ENCODE assay signal across 2 cellular contexts in the genomic region with DNA sequence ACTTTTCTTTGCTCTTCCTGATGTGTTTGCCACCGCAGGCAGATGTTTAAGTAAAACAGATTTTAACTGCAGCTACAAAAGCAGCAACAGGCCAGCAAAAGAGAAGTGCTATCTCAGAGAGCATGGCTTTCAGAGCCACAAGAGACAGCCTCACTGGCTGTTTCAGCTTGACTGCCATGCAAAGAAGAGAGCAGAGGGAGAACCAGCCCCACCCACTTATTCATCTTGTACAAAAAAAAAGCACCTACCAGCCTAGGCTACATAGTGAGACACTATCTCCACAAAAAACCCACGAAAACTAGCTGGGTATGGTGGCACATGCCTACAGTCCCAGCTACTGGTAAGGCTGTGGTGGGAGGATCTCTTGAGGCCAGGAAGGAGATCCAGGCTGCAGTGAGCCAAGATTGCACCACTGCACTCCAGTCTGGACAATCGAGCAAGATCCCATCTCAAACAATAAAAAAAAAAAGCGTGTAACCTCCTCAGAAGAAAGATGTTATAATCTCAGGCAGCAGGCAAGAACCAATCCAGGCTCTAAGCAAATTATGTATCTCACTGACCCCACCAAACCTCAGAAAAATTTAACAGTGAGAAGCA.
TF ChIP-seq lines count a peak whose summit lies in the region.

No MANE protein-coding gene starts in this region.

TF ChIP-seq in HepG2, 621 proteins besides CTCF, POLR2A, EP300 and RAD21 (continued from another document):
- TF ChIP-seq, protein P1, sequence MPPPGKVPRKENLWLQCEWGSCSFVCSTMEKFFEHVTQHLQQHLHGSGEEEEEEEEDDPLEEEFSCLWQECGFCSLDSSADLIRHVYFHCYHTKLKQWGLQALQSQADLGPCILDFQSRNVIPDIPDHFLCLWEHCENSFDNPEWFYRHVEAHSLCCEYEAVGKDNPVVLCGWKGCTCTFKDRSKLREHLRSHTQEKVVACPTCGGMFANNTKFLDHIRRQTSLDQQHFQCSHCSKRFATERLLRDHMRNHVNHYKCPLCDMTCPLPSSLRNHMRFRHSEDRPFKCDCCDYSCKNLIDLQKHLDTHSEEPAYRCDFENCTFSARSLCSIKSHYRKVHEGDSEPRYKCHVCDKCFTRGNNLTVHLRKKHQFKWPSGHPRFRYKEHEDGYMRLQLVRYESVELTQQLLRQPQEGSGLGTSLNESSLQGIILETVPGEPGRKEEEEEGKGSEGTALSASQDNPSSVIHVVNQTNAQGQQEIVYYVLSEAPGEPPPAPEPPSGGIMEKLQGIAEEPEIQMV (CRISPR knock-in tag; IDR thresholded peaks at IDR 0.05; ENCODE audit: low read depth) = no peak
- TF ChIP-seq EZH2 (conservative IDR thresholded peaks at IDR 0.05; ENCODE audit: low read depth, low read length) (no peak), BORCS8-MEF2B (CRISPR knock-in tag; IDR thresholded peaks at IDR 0.05) (no peak), SIX4 (CRISPR knock-in tag; IDR thresholded peaks at IDR 0.05) (no peak), SP1 (IDR thresholded peaks at IDR 0.05) (no peak), SP1 (CRISPR knock-in tag; IDR thresholded peaks at IDR 0.05) (no peak), ZNF121 (CRISPR knock-in tag; IDR thresholded peaks at IDR 0.05) (peak; percentile 63)
- TF ChIP-seq, protein P2, sequence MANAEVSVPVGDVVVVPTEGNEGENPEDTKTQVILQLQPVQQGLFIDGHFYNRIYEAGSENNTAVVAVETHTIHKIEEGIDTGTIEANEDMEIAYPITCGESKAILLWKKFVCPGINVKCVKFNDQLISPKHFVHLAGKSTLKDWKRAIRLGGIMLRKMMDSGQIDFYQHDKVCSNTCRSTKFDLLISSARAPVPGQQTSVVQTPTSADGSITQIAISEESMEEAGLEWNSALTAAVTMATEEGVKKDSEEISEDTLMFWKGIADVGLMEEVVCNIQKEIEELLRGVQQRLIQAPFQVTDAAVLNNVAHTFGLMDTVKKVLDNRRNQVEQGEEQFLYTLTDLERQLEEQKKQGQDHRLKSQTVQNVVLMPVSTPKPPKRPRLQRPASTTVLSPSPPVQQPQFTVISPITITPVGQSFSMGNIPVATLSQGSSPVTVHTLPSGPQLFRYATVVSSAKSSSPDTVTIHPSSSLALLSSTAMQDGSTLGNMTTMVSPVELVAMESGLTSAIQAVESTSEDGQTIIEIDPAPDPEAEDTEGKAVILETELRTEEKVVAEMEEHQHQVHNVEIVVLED (CRISPR knock-in tag; IDR thresholded peaks at IDR 0.05; ENCODE audit: borderline replicate concordance) = no peak
- TF ChIP-seq, protein P3, sequence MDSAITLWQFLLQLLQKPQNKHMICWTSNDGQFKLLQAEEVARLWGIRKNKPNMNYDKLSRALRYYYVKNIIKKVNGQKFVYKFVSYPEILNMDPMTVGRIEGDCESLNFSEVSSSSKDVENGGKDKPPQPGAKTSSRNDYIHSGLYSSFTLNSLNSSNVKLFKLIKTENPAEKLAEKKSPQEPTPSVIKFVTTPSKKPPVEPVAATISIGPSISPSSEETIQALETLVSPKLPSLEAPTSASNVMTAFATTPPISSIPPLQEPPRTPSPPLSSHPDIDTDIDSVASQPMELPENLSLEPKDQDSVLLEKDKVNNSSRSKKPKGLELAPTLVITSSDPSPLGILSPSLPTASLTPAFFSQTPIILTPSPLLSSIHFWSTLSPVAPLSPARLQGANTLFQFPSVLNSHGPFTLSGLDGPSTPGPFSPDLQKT (CRISPR knock-in tag; IDR thresholded peaks at IDR 0.05; ENCODE audit: borderline replicate concordance) = no peak
- TF ChIP-seq, protein P4, sequence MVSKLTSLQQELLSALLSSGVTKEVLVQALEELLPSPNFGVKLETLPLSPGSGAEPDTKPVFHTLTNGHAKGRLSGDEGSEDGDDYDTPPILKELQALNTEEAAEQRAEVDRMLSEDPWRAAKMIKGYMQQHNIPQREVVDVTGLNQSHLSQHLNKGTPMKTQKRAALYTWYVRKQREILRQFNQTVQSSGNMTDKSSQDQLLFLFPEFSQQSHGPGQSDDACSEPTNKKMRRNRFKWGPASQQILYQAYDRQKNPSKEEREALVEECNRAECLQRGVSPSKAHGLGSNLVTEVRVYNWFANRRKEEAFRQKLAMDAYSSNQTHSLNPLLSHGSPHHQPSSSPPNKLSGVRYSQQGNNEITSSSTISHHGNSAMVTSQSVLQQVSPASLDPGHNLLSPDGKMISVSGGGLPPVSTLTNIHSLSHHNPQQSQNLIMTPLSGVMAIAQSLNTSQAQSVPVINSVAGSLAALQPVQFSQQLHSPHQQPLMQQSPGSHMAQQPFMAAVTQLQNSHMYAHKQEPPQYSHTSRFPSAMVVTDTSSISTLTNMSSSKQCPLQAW (CRISPR knock-in tag; IDR thresholded peaks at IDR 0.05) = no peak

TF ChIP-seq in WTC11, 78 proteins besides CTCF, POLR2A, EP300 and RAD21:
- TF ChIP-seq, protein P5, sequence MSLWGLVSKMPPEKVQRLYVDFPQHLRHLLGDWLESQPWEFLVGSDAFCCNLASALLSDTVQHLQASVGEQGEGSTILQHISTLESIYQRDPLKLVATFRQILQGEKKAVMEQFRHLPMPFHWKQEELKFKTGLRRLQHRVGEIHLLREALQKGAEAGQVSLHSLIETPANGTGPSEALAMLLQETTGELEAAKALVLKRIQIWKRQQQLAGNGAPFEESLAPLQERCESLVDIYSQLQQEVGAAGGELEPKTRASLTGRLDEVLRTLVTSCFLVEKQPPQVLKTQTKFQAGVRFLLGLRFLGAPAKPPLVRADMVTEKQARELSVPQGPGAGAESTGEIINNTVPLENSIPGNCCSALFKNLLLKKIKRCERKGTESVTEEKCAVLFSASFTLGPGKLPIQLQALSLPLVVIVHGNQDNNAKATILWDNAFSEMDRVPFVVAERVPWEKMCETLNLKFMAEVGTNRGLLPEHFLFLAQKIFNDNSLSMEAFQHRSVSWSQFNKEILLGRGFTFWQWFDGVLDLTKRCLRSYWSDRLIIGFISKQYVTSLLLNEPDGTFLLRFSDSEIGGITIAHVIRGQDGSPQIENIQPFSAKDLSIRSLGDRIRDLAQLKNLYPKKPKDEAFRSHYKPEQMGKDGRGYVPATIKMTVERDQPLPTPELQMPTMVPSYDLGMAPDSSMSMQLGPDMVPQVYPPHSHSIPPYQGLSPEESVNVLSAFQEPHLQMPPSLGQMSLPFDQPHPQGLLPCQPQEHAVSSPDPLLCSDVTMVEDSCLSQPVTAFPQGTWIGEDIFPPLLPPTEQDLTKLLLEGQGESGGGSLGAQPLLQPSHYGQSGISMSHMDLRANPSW (CRISPR knock-in tag; conservative IDR thresholded peaks at IDR 0.05; ENCODE audit: low read depth) = no peak
- TF ChIP-seq ZNF121 (CRISPR knock-in tag; IDR thresholded peaks at IDR 0.05) = peak; percentile 73; the same call in 1 of the 2 replicates
